Comparison of ENCODE assay signal across 2 cellular contexts in genomic region chr22:27296091-27296675, GRCh38.
TF ChIP-seq lines count a peak whose summit lies in the region.

No MANE protein-coding gene starts in this region.

TF ChIP-seq in SK-N-SH, 30 proteins besides CTCF, POLR2A, EP300 and RAD21 (continued from another document):
- TF ChIP-seq MAX (IDR thresholded peaks at IDR 0.05; ENCODE audit: low read depth) = no peak
- TF ChIP-seq USF2 (IDR thresholded peaks at IDR 0.05; ENCODE audit: borderline replicate concordance, low read depth, low read length) = no peak
TF ChIP-seq in SK-N-SH: peak in this region for 0.

TF ChIP-seq in SK-N-SH treated with all-trans-retinoic acid at 6 μM for 48 hours, 23 proteins besides CTCF, POLR2A, EP300 and RAD21 (continued from another document):
- TF ChIP-seq POU6F1 (CRISPR knock-in tag; IDR thresholded peaks at IDR 0.05; ENCODE audit: borderline replicate concordance, low read depth) = no peak
- no peak for TF ChIP-seq BACH2 (CRISPR knock-in tag; IDR thresholded peaks at IDR 0.05; ENCODE audit: borderline replicate concordance)
- no peak for TF ChIP-seq GLIS3 (CRISPR knock-in tag; IDR thresholded peaks at IDR 0.05)
- no peak for TF ChIP-seq PATZ1 (CRISPR knock-in tag; IDR thresholded peaks at IDR 0.05; ENCODE audit: borderline replicate concordance)
- no peak for TF ChIP-seq ZNF8 (CRISPR knock-in tag; IDR thresholded peaks at IDR 0.05)
- no peak for TF ChIP-seq TCF4 (CRISPR knock-in tag; IDR thresholded peaks at IDR 0.05; ENCODE audit: borderline replicate concordance)
- TF ChIP-seq RARB (CRISPR knock-in tag; IDR thresholded peaks at IDR 0.05) = no peak
- no peak for TF ChIP-seq ZNF70 (CRISPR knock-in tag; IDR thresholded peaks at IDR 0.05)
- no peak for TF ChIP-seq ARNTL (CRISPR knock-in tag; IDR thresholded peaks at IDR 0.05; ENCODE audit: borderline replicate concordance, low read depth)
- TF ChIP-seq ISL1 (CRISPR knock-in tag; IDR thresholded peaks at IDR 0.05) = no peak
- TF ChIP-seq PPARA (CRISPR knock-in tag; IDR thresholded peaks at IDR 0.05; ENCODE audit: borderline replicate concordance) = no peak
- no peak for TF ChIP-seq CSDC2 (CRISPR knock-in tag; IDR thresholded peaks at IDR 0.05)
- TF ChIP-seq TOX (CRISPR knock-in tag; IDR thresholded peaks at IDR 0.05; ENCODE audit: borderline replicate concordance) = no peak
- no peak for TF ChIP-seq SNAI2 (CRISPR knock-in tag; IDR thresholded peaks at IDR 0.05)
